In genomic region chrX:24151513-24151912, GRCh38 we compare ENCODE assay signal across 8 cellular contexts. TPM values are rescaled to one million over a fixed set of nuclear protein-coding genes. Genes with fewer than 3 reads are reported as not detected.
DNase-seq lines count a peak whose midpoint lies in the region; ATAC-seq, FAIRE-seq and TF ChIP-seq lines count a peak whose summit lies in the region.

No MANE protein-coding gene starts in this region.

- H3K36me3 Mint-ChIP-seq in astrocyte (ENCODE audit: low read depth, unreplicated experiment) = no peaks in the 10 kb centered on the region
- H3K36me3 Mint-ChIP-seq in memory B cell = peaks cover 13% of the 10 kb centered on the region

- H3K27ac Mint-ChIP-seq in astrocyte (ENCODE audit: unreplicated experiment) = no peak overlapping the region
- peak overlapping the region; percentile 86 for H3K27ac Mint-ChIP-seq in memory B cell

- H3K4me3 Mint-ChIP-seq in astrocyte (ENCODE audit: unreplicated experiment) = peak overlapping the region; percentile 93
- peak overlapping the region; percentile 86 for H3K4me3 Mint-ChIP-seq in memory B cell

- peaks cover 57% of the 10 kb centered on the region for H4K20me1 ChIP-seq in astrocyte (ENCODE audit: insufficient read depth, low read length)

- H3K27me3 Mint-ChIP-seq in astrocyte (ENCODE audit: low read depth, unreplicated experiment) (no peaks in the 10 kb centered on the region), memory B cell (no peaks in the 10 kb centered on the region)

- H3K4me3 ChIP-seq in heart right ventricle (peak overlapping the region in 9 of 10 donors; percentile 59 to 91 (median 74)), astrocyte (ENCODE audit: insufficient read depth, low read depth, low read length) (peak overlapping the region; percentile 82), urinary bladder (ENCODE audit: low read depth, low read length) (peak overlapping the region; percentile 72)

- TF ChIP-seq CTCF in heart right ventricle (IDR thresholded peaks at IDR 0.05) (no peak), astrocyte (IDR thresholded peaks at IDR 0.05; ENCODE audit: insufficient read depth, low read depth, low read length) (no peak)

- peaks cover 21% of the 10 kb centered on the region for H3K4me1 Mint-ChIP-seq in astrocyte (ENCODE audit: low read depth, unreplicated experiment)
- H3K4me1 Mint-ChIP-seq in memory B cell = peaks cover 31% of the 10 kb centered on the region

- H3K36me3 ChIP-seq in heart right ventricle (peaks cover 0 to 29% (median 0%) of the 10 kb centered on the region in 9 donors), astrocyte (ENCODE audit: insufficient read depth, low read length) (peaks cover 5% of the 10 kb centered on the region), urinary bladder (ENCODE audit: insufficient read depth) (no peaks in the 10 kb centered on the region)

- DNase-seq in heart right ventricle (no peak), left ventricle myocardium superior (no peak), astrocyte (ENCODE audit: low read depth) (no peak), memory B cell (ENCODE audit: low spot score in 2 of 2) (no peak), kidney tubule cell (ENCODE audit: low spot score) (no peak), midbrain (lab: John Stamatoyannopoulos, UW) (no peak)

- H3K27me3 ChIP-seq in heart right ventricle (no peaks in the 10 kb centered on the region), astrocyte (ENCODE audit: insufficient read depth, low read length) (no peaks in the 10 kb centered on the region)

- peaks cover 63% of the 10 kb centered on the region for H3K79me2 ChIP-seq in astrocyte (ENCODE audit: insufficient read depth, low read length)

- H3K27ac ChIP-seq in heart right ventricle = peak overlapping the region in 8 of 10 donors; percentile 94 to 100 (median 98)
- no peak overlapping the region for H3K27ac ChIP-seq in astrocyte (ENCODE audit: low read depth, low read length)
- H3K27ac ChIP-seq in urinary bladder (ENCODE audit: low read depth) = peak overlapping the region; percentile 18

- H3K9me3 Mint-ChIP-seq in astrocyte (ENCODE audit: unreplicated experiment) = no peaks in the 10 kb centered on the region
- H3K9me3 Mint-ChIP-seq in memory B cell = no peaks in the 10 kb centered on the region

- intact Hi-C loops in heart right ventricle (cut with DNase I) (loop anchor here in 4 of 10 donors (5.0 to 10.0 kb wide), 5 partner anchors 36 to 244 kb away; partner anchors contain the start of genes APOO (in 1 of the 4), CXorf58 (in 1 of the 4) and EIF2S3 (in 1 of the 4)), left ventricle myocardium superior (cut with micrococcal nuclease) (no loop called here)

- no peak overlapping the region for H2AFZ ChIP-seq in astrocyte (ENCODE audit: low read depth, low read length)

- FAIRE-seq in astrocyte (lab: Jason Lieb, UNC) = no peak

- ATAC-seq in heart right ventricle (no peak), left ventricle myocardium superior (no peak), memory B cell (ENCODE audit: low read depth) (no peak), HG03521 (IDR thresholded peaks at IDR 0.05; ENCODE audit: unreplicated experiment) (no peak)

- WGBS in heart right ventricle, 2 donors = 40 to 44% methylated on average over 8 of the region's 8 CpGs
- 31% methylated on average over 8 of the region's 8 CpGs for WGBS in urinary bladder

- H3K4me1 ChIP-seq in heart right ventricle = peaks cover 2 to 79% (median 68%) of the 10 kb centered on the region in 9 donors
- peaks cover 20% of the 10 kb centered on the region for H3K4me1 ChIP-seq in astrocyte (ENCODE audit: insufficient read depth, low read length)
- H3K4me1 ChIP-seq in urinary bladder (ENCODE audit: insufficient read depth) = peaks cover 2% of the 10 kb centered on the region

- peak overlapping the region; percentile 94 for H3K9ac ChIP-seq in astrocyte (ENCODE audit: low read length)

- peak overlapping the region; percentile 93 for H3K4me2 ChIP-seq in astrocyte (ENCODE audit: low read length)

- no peaks in the 10 kb centered on the region for H3K9me3 ChIP-seq in heart right ventricle
- H3K9me3 ChIP-seq in astrocyte (ENCODE audit: insufficient read depth, low read depth, low read length) = no peaks in the 10 kb centered on the region

RNA-seq across cellular contexts. Expression of gene ZFX, which starts 2.0 kb away (rescaled TPM):
- total RNA-seq in heart right ventricle (10 to 100 TPM; 32.0 to 57.6 (median 38.3) TPM), left ventricle myocardium superior (35.3 TPM), astrocyte (35.7 and 40.9 TPM in 2 replicates), urinary bladder (112 TPM)
- polyA plus RNA-seq in heart right ventricle (1 to 10 TPM; 3.2 to 9.9 TPM), urinary bladder (14.0 TPM)
